12 cellular contexts compared by ENCODE assay signal in genomic region chr12:106584104-106585064, GRCh38. TPM values are rescaled to one million over a fixed set of nuclear protein-coding genes. Genes with fewer than 3 reads are reported as not detected.
DNase-seq lines count a peak whose midpoint lies in the region; ATAC-seq, FAIRE-seq and TF ChIP-seq lines count a peak whose summit lies in the region.
"Had no signal": no experiment of that assay in that cellular context is flagged by ENCODE, and none has a peak within 500 bp of the region (broad histone marks: within the 10 kb centered on the region; RNA-seq: fewer than 3 reads in every experiment).

No MANE protein-coding gene starts in this region.

- peak overlapping the region; percentile 71 for H3K4me2 ChIP-seq in H9 (ENCODE audit: insufficient read depth, insufficient read length, low read length)
- peak overlapping the region; percentile 81 for H3K4me2 ChIP-seq in astrocyte (ENCODE audit: low read length)

- H3K9ac ChIP-seq in H9 (ENCODE audit: extremely low read depth, insufficient read length, low read length) (no peak overlapping the region), astrocyte (ENCODE audit: low read length) (no peak overlapping the region)

- H3K36me3 ChIP-seq in astrocyte (ENCODE audit: insufficient read depth, low read length), result no peaks in the 10 kb centered on the region

- H4K20me1 ChIP-seq in H9 (ENCODE audit: control insufficient read depth, insufficient read depth, insufficient read length) (no peaks in the 10 kb centered on the region), astrocyte (ENCODE audit: insufficient read depth, low read length) (peaks cover 16% of the 10 kb centered on the region)

- H2BK12ac ChIP-seq in H9 (ENCODE audit: insufficient read length, low read depth, low read length), result no peak overlapping the region

- H3K23me2 ChIP-seq in H9 (ENCODE audit: insufficient read length, low read depth, low read length, poor library complexity, severe bottlenecking), result peaks cover 17% of the 10 kb centered on the region

- no peak overlapping the region for H2BK20ac ChIP-seq in H9 (ENCODE audit: low read depth, low read length, poor library complexity, severe bottlenecking)

- no peak overlapping the region for H3K18ac ChIP-seq in H9 (ENCODE audit: insufficient read length, low read depth, low read length)

- H3K4me3 ChIP-seq in astrocyte (ENCODE audit: insufficient read depth, low read depth, low read length), result no peak overlapping the region

- H4K91ac ChIP-seq in H9 (ENCODE audit: insufficient read length, low read depth, low read length), result no peak overlapping the region

- H2BK5ac ChIP-seq in H9 (ENCODE audit: insufficient read length, low read length), result no peak overlapping the region

- DNase-seq in COLO668 (lab: John Stamatoyannopoulos, UW; ENCODE audit: unreplicated experiment) (peak; percentile 56), H9 (peak; percentile 67), astrocyte (ENCODE audit: low read depth) (no peak), NOMO-1 treated with DMSO at 0.1 percent for 48 hours (lab: John Stamatoyannopoulos, UW; ENCODE audit: unreplicated experiment) (no peak)
- DNase-seq: KG1, NCI-H526 treated with DMSO at 0.1 percent for 48 hours had no signal

- no peak overlapping the region for H3T11ph ChIP-seq in H9 (ENCODE audit: low read length)

- H3K27ac ChIP-seq in H9 (ENCODE audit: insufficient read length, low read depth, low read length), result no peak overlapping the region
- no peak overlapping the region for H3K27ac ChIP-seq in astrocyte (ENCODE audit: low read depth, low read length)

- peaks cover 73% of the 10 kb centered on the region for H3K27me3 ChIP-seq in H9 (ENCODE audit: insufficient read depth, low read length)
- H3K27me3 ChIP-seq in astrocyte (ENCODE audit: insufficient read depth, low read length), result peaks cover 89% of the 10 kb centered on the region

- H3K27me3 Mint-ChIP-seq in H9 (ENCODE audit: low read depth) (peaks cover 95% of the 10 kb centered on the region), astrocyte (ENCODE audit: low read depth, unreplicated experiment) (peaks cover 87% of the 10 kb centered on the region), nephron (ENCODE audit: low read depth) (peaks cover 100% of the 10 kb centered on the region)

- FAIRE-seq in astrocyte (lab: Jason Lieb, UNC), result no peak
- FAIRE-seq: G401.6 had no signal

- H3K4me3 Mint-ChIP-seq in H9, result peak overlapping the region; percentile 51 to 88
- peak overlapping the region; percentile 71 for H3K4me3 Mint-ChIP-seq in astrocyte (ENCODE audit: unreplicated experiment)
- peak overlapping the region; percentile 74 to 85 (median 74) for H3K4me3 Mint-ChIP-seq in nephron

- H3K4me1 ChIP-seq in H9 (ENCODE audit: insufficient read depth, low read length), result peaks cover 2% of the 10 kb centered on the region
- peaks cover 10% of the 10 kb centered on the region for H3K4me1 ChIP-seq in astrocyte (ENCODE audit: insufficient read depth, low read length)

- H3K36me3 Mint-ChIP-seq in H9 (ENCODE audit: insufficient read depth in 1 of 3, low read depth in 3 of 3) (peaks cover 0 to 3% (median 0%) of the 10 kb centered on the region in 3 experiments; a peak in 3 of 7 replicates), astrocyte (ENCODE audit: low read depth, unreplicated experiment) (peaks cover 3% of the 10 kb centered on the region), nephron (ENCODE audit: low read depth) (peaks cover 4% of the 10 kb centered on the region)

- H3K79me2 ChIP-seq in H9 (ENCODE audit: insufficient read depth, low read length), result no peaks in the 10 kb centered on the region
- H3K79me2 ChIP-seq in astrocyte (ENCODE audit: insufficient read depth, low read length), result no peaks in the 10 kb centered on the region

- H4K8ac ChIP-seq in H9 (replicated peaks; ENCODE audit: insufficient read length, low read depth, low read length), result no peak overlapping the region

- no CpG with 5 or more reads among the region's 41 CpGs for WGBS in H9 (ENCODE audit: extremely low coverage, insufficient read length, low lambda C conversion rate)

- H2BK120ac ChIP-seq in H9 (ENCODE audit: low read depth, low read length, poor library complexity, severe bottlenecking), result no peak overlapping the region

- no peaks in the 10 kb centered on the region for H3K79me1 ChIP-seq in H9 (ENCODE audit: insufficient read depth, low read depth, low read length, poor library complexity, severe bottlenecking)

- H3K23ac ChIP-seq in H9 (ENCODE audit: insufficient read length, low read depth, low read length), result no peak overlapping the region

- H2BK15ac ChIP-seq in H9 (ENCODE audit: low read depth, low read length), result no peak overlapping the region

- peaks cover 4 to 19% of the 10 kb centered on the region in 2 experiments; a peak in 4 of 5 replicates for H3K9me3 Mint-ChIP-seq in H9
- peaks cover 8% of the 10 kb centered on the region for H3K9me3 Mint-ChIP-seq in astrocyte (ENCODE audit: unreplicated experiment)
- H3K9me3 Mint-ChIP-seq in nephron, result peaks cover 3% of the 10 kb centered on the region

- H3K56ac ChIP-seq in H9 (ENCODE audit: insufficient read length, low read depth, low read length), result no peak overlapping the region

- ATAC-seq in GM21381 (IDR thresholded peaks at IDR 0.05; ENCODE audit: unreplicated experiment) (no peak), GM19328 (IDR thresholded peaks at IDR 0.05; ENCODE audit: unreplicated experiment) (no peak), GM19452 (IDR thresholded peaks at IDR 0.05; ENCODE audit: unreplicated experiment) (no peak)

- H3K27ac Mint-ChIP-seq in H9, result 0 out of 7 replicates have a peak overlapping the region, but pooled peaks of 1 of the 3 experiments have one; percentile 18
- H3K27ac Mint-ChIP-seq in astrocyte (ENCODE audit: unreplicated experiment), result no peak overlapping the region
- H3K27ac Mint-ChIP-seq in nephron, result no peak overlapping the region

- no peak overlapping the region for H2AFZ ChIP-seq in H9 (ENCODE audit: low read length)
- H2AFZ ChIP-seq in astrocyte (ENCODE audit: low read depth, low read length), result no peak overlapping the region

- TF ChIP-seq CTCF in H9 (conservative IDR thresholded peaks at IDR 0.05) (no peak), astrocyte (IDR thresholded peaks at IDR 0.05; ENCODE audit: insufficient read depth, low read depth, low read length) (no peak), nephron (IDR thresholded peaks at IDR 0.05; ENCODE audit: unreplicated experiment in 3 of 3) (no peak)

- H3K4me1 Mint-ChIP-seq in H9 (peaks cover 39 to 56% of the 10 kb centered on the region in 2 experiments), astrocyte (ENCODE audit: low read depth, unreplicated experiment) (peaks cover 5% of the 10 kb centered on the region), nephron (peaks cover 45% of the 10 kb centered on the region)

- H3K9me3 ChIP-seq in H9 (ENCODE audit: control insufficient read depth, low read depth, low read length) (no peaks in the 10 kb centered on the region), astrocyte (ENCODE audit: insufficient read depth, low read depth, low read length) (no peaks in the 10 kb centered on the region)

- no peak overlapping the region for H4K5ac ChIP-seq in H9 (ENCODE audit: insufficient read length, low read depth, low read length)

- H3K4ac ChIP-seq in H9 (ENCODE audit: low read depth, low read length), result no peak overlapping the region

- H2AK5ac ChIP-seq in H9 (ENCODE audit: insufficient read length, low read length), result no peak overlapping the region

- H3K14ac ChIP-seq in H9 (ENCODE audit: insufficient read depth, low read length), result no peak overlapping the region

RNA-seq across cellular contexts. Expression of gene RFX4, which starts 1.6 kb away (rescaled TPM):
- total RNA-seq in H9 (2021) (0.13 and 0.57 TPM in 2 replicates), astrocyte (0.07 TPM in 1 of 2 replicates, not detected in the other)
- total RNA-seq: myocyte had no signal

Comparison
In these comparisons a context has a peak if more than half of its experiments do, and no peak if none do; other contexts are left out.
1. DNase-seq: peak in COLO668 (single experiment) and H9 (single experiment); none in astrocyte (single experiment) and NOMO-1 treated with DMSO at 0.1 percent for 48 hours (single experiment).
2. Peak in every context shown above with its lines, with median percentiles within 50 percentile points of each other: H3K4me3 Mint-ChIP-seq.